Comparison of ENCODE assay signal across 1 cellular context in the genomic region with DNA sequence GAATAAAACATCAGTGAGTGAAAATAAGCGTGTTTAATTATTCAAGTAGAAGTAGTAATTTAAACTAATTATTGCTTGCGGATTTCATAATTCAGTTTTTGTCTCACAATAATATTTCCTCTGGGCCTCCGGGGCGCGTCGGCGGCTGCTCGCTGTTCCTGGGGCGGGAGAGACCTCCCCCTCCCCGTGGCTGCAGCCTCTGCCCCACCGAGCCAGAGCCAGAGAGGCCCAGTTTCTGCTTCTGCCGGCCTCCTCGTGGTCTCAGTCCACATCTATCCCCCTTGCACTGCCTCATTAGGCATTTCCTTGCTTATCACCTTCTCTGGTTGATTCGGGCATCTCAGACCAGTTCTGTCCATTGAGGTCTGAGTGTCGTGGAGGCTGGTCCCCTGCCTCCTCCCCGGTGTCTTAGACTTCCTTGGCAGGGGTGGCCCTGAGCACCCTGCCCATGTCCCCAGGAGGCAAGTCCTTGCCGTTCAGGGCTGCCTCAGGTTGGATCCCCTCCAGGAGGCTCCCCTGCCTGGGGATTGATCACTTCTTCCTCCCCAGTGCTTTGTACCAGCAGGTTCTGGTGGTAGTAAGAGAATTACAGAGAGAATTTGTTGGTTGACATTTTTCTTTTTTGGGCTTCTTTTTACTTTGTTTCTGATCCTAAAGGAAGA.
TF ChIP-seq lines count a peak whose summit lies in the region.

No MANE protein-coding gene starts in this region.

TF ChIP-seq in GM23338, 12 proteins besides CTCF, POLR2A, EP300 and RAD21 (continued from another document):
- TF ChIP-seq, protein P1, sequence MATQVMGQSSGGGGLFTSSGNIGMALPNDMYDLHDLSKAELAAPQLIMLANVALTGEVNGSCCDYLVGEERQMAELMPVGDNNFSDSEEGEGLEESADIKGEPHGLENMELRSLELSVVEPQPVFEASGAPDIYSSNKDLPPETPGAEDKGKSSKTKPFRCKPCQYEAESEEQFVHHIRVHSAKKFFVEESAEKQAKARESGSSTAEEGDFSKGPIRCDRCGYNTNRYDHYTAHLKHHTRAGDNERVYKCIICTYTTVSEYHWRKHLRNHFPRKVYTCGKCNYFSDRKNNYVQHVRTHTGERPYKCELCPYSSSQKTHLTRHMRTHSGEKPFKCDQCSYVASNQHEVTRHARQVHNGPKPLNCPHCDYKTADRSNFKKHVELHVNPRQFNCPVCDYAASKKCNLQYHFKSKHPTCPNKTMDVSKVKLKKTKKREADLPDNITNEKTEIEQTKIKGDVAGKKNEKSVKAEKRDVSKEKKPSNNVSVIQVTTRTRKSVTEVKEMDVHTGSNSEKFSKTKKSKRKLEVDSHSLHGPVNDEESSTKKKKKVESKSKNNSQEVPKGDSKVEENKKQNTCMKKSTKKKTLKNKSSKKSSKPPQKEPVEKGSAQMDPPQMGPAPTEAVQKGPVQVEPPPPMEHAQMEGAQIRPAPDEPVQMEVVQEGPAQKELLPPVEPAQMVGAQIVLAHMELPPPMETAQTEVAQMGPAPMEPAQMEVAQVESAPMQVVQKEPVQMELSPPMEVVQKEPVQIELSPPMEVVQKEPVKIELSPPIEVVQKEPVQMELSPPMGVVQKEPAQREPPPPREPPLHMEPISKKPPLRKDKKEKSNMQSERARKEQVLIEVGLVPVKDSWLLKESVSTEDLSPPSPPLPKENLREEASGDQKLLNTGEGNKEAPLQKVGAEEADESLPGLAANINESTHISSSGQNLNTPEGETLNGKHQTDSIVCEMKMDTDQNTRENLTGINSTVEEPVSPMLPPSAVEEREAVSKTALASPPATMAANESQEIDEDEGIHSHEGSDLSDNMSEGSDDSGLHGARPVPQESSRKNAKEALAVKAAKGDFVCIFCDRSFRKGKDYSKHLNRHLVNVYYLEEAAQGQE (IDR thresholded peaks at IDR 0.05; ENCODE audit: unreplicated experiment): no peak
- TF ChIP-seq CREB1 (CRISPR knock-in tag; IDR thresholded peaks at IDR 0.05; ENCODE audit: low read depth): no peak
- TF ChIP-seq, protein P2, sequence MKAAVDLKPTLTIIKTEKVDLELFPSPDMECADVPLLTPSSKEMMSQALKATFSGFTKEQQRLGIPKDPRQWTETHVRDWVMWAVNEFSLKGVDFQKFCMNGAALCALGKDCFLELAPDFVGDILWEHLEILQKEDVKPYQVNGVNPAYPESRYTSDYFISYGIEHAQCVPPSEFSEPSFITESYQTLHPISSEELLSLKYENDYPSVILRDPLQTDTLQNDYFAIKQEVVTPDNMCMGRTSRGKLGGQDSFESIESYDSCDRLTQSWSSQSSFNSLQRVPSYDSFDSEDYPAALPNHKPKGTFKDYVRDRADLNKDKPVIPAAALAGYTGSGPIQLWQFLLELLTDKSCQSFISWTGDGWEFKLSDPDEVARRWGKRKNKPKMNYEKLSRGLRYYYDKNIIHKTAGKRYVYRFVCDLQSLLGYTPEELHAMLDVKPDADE (IDR thresholded peaks at IDR 0.05): no peak
- TF ChIP-seq, protein P3, sequence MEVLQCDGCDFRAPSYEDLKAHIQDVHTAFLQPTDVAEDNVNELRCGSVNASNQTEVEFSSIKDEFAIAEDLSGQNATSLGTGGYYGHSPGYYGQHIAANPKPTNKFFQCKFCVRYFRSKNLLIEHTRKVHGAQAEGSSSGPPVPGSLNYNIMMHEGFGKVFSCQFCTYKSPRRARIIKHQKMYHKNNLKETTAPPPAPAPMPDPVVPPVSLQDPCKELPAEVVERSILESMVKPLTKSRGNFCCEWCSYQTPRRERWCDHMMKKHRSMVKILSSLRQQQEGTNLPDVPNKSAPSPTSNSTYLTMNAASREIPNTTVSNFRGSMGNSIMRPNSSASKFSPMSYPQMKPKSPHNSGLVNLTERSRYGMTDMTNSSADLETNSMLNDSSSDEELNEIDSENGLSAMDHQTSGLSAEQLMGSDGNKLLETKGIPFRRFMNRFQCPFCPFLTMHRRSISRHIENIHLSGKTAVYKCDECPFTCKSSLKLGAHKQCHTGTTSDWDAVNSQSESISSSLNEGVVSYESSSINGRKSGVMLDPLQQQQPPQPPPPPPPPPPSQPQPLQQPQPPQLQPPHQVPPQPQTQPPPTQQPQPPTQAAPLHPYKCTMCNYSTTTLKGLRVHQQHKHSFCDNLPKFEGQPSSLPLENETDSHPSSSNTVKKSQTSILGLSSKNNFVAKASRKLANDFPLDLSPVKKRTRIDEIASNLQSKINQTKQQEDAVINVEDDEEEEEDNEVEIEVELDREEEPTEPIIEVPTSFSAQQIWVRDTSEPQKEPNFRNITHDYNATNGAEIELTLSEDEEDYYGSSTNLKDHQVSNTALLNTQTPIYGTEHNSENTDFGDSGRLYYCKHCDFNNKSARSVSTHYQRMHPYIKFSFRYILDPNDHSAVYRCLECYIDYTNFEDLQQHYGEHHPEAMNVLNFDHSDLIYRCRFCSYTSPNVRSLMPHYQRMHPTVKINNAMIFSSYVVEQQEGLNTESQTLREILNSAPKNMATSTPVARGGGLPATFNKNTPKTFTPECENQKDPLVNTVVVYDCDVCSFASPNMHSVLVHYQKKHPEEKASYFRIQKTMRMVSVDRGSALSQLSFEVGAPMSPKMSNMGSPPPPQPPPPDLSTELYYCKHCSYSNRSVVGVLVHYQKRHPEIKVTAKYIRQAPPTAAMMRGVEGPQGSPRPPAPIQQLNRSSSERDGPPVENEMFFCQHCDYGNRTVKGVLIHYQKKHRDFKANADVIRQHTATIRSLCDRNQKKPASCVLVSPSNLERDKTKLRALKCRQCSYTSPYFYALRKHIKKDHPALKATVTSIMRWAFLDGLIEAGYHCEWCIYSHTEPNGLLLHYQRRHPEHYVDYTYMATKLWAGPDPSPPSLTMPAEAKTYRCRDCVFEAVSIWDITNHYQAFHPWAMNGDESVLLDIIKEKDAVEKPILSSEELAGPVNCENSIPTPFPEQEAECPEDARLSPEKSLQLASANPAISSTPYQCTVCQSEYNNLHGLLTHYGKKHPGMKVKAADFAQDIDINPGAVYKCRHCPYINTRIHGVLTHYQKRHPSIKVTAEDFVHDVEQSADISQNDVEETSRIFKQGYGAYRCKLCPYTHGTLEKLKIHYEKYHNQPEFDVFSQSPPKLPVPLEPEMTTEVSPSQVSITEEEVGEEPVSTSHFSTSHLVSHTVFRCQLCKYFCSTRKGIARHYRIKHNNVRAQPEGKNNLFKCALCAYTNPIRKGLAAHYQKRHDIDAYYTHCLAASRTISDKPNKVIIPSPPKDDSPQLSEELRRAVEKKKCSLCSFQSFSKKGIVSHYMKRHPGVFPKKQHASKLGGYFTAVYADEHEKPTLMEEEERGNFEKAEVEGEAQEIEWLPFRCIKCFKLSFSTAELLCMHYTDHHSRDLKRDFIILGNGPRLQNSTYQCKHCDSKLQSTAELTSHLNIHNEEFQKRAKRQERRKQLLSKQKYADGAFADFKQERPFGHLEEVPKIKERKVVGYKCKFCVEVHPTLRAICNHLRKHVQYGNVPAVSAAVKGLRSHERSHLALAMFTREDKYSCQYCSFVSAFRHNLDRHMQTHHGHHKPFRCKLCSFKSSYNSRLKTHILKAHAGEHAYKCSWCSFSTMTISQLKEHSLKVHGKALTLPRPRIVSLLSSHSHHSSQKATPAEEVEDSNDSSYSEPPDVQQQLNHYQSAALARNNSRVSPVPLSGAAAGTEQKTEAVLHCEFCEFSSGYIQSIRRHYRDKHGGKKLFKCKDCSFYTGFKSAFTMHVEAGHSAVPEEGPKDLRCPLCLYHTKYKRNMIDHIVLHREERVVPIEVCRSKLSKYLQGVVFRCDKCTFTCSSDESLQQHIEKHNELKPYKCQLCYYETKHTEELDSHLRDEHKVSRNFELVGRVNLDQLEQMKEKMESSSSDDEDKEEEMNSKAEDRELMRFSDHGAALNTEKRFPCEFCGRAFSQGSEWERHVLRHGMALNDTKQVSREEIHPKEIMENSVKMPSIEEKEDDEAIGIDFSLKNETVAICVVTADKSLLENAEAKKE (CRISPR knock-in tag; IDR thresholded peaks at IDR 0.05): no peak
- TF ChIP-seq STAT1 (IDR thresholded peaks at IDR 0.05; ENCODE audit: unreplicated experiment): no peak
TF ChIP-seq in GM23338: peak in this region for 0.
